16 cellular contexts compared by ENCODE assay signal in genomic region chr17:81272616-81273015, GRCh38. TPM values are rescaled to one million over a fixed set of nuclear protein-coding genes. Genes with fewer than 3 reads are reported as not detected.
DNase-seq lines count a peak whose midpoint lies in the region; ATAC-seq, FAIRE-seq and TF ChIP-seq lines count a peak whose summit lies in the region.
"Had no signal": no experiment of that assay in that cellular context is flagged by ENCODE, and none has a peak within 500 bp of the region (broad histone marks: within the 10 kb centered on the region; RNA-seq: fewer than 3 reads in every experiment).

No MANE protein-coding gene starts in this region.

- TF ChIP-seq POLR2A in NB4 (IDR thresholded peaks at IDR 0.05; ENCODE audit: extremely low read depth, insufficient read length), result no peak

- H3K27me3 Mint-ChIP-seq in activated naive CD8-positive, alpha-beta T cell treated with anti-CD3 and anti-CD28 coated beads, Interleukin-2, amount 10 ng/mL, durations not matched to agents 7 days and 5 days, result no peaks in the 10 kb centered on the region
- no peaks in the 10 kb centered on the region for H3K27me3 Mint-ChIP-seq in activated naive CD8-positive, alpha-beta T cell treated with anti-CD3 and anti-CD28 coated beads for 36 hours
- H3K27me3 Mint-ChIP-seq in astrocyte (ENCODE audit: low read depth, unreplicated experiment), result no peaks in the 10 kb centered on the region
- peaks cover 2% of the 10 kb centered on the region for H3K27me3 Mint-ChIP-seq in GM23338 (ENCODE audit: insufficient read depth, low read depth, poor library complexity)
- H3K27me3 Mint-ChIP-seq: naive B cell had no signal

- H3K4me3 Mint-ChIP-seq in activated naive CD8-positive, alpha-beta T cell treated with anti-CD3 and anti-CD28 coated beads, Interleukin-2, amount 10 ng/mL, durations not matched to agents 7 days and 5 days, result no peak overlapping the region
- no peak overlapping the region for H3K4me3 Mint-ChIP-seq in activated naive CD8-positive, alpha-beta T cell treated with anti-CD3 and anti-CD28 coated beads for 36 hours
- H3K4me3 Mint-ChIP-seq in astrocyte (ENCODE audit: unreplicated experiment) (no peak overlapping the region), GM23338 (no peak overlapping the region)

- H3K9me3 Mint-ChIP-seq in activated naive CD8-positive, alpha-beta T cell treated with anti-CD3 and anti-CD28 coated beads, Interleukin-2, amount 10 ng/mL, durations not matched to agents 7 days and 5 days, result no peaks in the 10 kb centered on the region
- H3K9me3 Mint-ChIP-seq in activated naive CD8-positive, alpha-beta T cell treated with anti-CD3 and anti-CD28 coated beads for 36 hours, result no peaks in the 10 kb centered on the region
- H3K9me3 Mint-ChIP-seq in astrocyte (ENCODE audit: unreplicated experiment) (no peaks in the 10 kb centered on the region), GM23338 (no peaks in the 10 kb centered on the region)
- H3K9me3 Mint-ChIP-seq: naive B cell had no signal

- FAIRE-seq in astrocyte (lab: Jason Lieb, UNC), result no peak
- peak; percentile 17 for FAIRE-seq in urothelium cell line (lab: Jason Lieb, UNC)

- H4K20me1 ChIP-seq in astrocyte (ENCODE audit: insufficient read depth, low read length) (peaks cover 20% of the 10 kb centered on the region), GM23338 (replicated peaks; ENCODE audit: insufficient read depth) (no peaks in the 10 kb centered on the region; the same call in none of the 2 replicates)

- ATAC-seq in activated naive CD8-positive, alpha-beta T cell treated with anti-CD3 and anti-CD28 coated beads, Interleukin-2, amount 10 ng/mL, durations not matched to agents 7 days and 5 days (ENCODE audit: low read depth), result no peak
- no peak for ATAC-seq in GM23338
- ATAC-seq: Panc1 had no signal

- no peaks in the 10 kb centered on the region for H3K4me1 ChIP-seq in astrocyte (ENCODE audit: insufficient read depth, low read length)
- no peaks in the 10 kb centered on the region for H3K4me1 ChIP-seq in GM23338 (ENCODE audit: insufficient read depth)
- H3K4me1 ChIP-seq: ascending aorta had no signal

- peak overlapping the region; percentile 80 for H3K27ac Mint-ChIP-seq in activated naive CD8-positive, alpha-beta T cell treated with anti-CD3 and anti-CD28 coated beads, Interleukin-2, amount 10 ng/mL, durations not matched to agents 7 days and 5 days
- no peak overlapping the region for H3K27ac Mint-ChIP-seq in activated naive CD8-positive, alpha-beta T cell treated with anti-CD3 and anti-CD28 coated beads for 36 hours
- H3K27ac Mint-ChIP-seq in astrocyte (ENCODE audit: unreplicated experiment) (peak overlapping the region; percentile 20), GM23338 (no peak overlapping the region; the same call in 1 of the 2 replicates)
- H3K27ac Mint-ChIP-seq: naive B cell had no signal

- no peak overlapping the region for H3K9ac ChIP-seq in astrocyte (ENCODE audit: low read length)

- peaks cover 16% of the 10 kb centered on the region for H3K36me3 Mint-ChIP-seq in activated naive CD8-positive, alpha-beta T cell treated with anti-CD3 and anti-CD28 coated beads, Interleukin-2, amount 10 ng/mL, durations not matched to agents 7 days and 5 days
- H3K36me3 Mint-ChIP-seq in activated naive CD8-positive, alpha-beta T cell treated with anti-CD3 and anti-CD28 coated beads for 36 hours, result peaks cover 14% of the 10 kb centered on the region
- H3K36me3 Mint-ChIP-seq in astrocyte (ENCODE audit: low read depth, unreplicated experiment) (peaks cover 40% of the 10 kb centered on the region), GM23338 (ENCODE audit: low read depth) (peaks cover 30% of the 10 kb centered on the region)

- H3K27me3 ChIP-seq in astrocyte (ENCODE audit: insufficient read depth, low read length) (no peaks in the 10 kb centered on the region), GM23338 (ENCODE audit: insufficient read depth) (no peaks in the 10 kb centered on the region)
- H3K27me3 ChIP-seq: ascending aorta had no signal

- H3K36me3 ChIP-seq in astrocyte (ENCODE audit: insufficient read depth, low read length), result peaks cover 10% of the 10 kb centered on the region
- no peaks in the 10 kb centered on the region for H3K36me3 ChIP-seq in GM23338 (ENCODE audit: insufficient read depth)

- H3K9me3 ChIP-seq in astrocyte (ENCODE audit: insufficient read depth, low read depth, low read length), result no peaks in the 10 kb centered on the region
- H3K9me3 ChIP-seq: ascending aorta had no signal

- H3K27ac ChIP-seq in astrocyte (ENCODE audit: low read depth, low read length), result no peak overlapping the region
- H3K27ac ChIP-seq in GM23338 (ENCODE audit: low read depth), result no peak overlapping the region
- H3K27ac ChIP-seq: ascending aorta had no signal

- H3K4me3 ChIP-seq in NB4 (ENCODE audit: low read depth, low read length), result no peak overlapping the region
- no peak overlapping the region for H3K4me3 ChIP-seq in astrocyte (ENCODE audit: insufficient read depth, low read depth, low read length)
- H3K4me3 ChIP-seq in GM23338, result no peak overlapping the region
- H3K4me3 ChIP-seq: ascending aorta had no signal

- no peak overlapping the region for H3K4me2 ChIP-seq in astrocyte (ENCODE audit: low read length)
- H3K4me2 ChIP-seq in GM23338, result no peak overlapping the region

- POLR2A ChIA-PET in activated naive CD8-positive, alpha-beta T cell treated with anti-CD3 and anti-CD28 coated beads, Interleukin-2, amount 10 ng/mL, durations not matched to agents 7 days and 5 days (lab: Charles Lee), result no interaction called here

- DNase-seq in activated naive CD8-positive, alpha-beta T cell treated with anti-CD3 and anti-CD28 coated beads, Interleukin-2, amount 10 ng/mL, durations not matched to agents 7 days and 5 days, result no peak
- no peak for DNase-seq in activated naive CD8-positive, alpha-beta T cell treated with anti-CD3 and anti-CD28 coated beads for 36 hours
- DNase-seq in NB4 (ENCODE audit: low read depth), result peak; percentile 81
- DNase-seq in astrocyte (ENCODE audit: low read depth), result no peak
- no peak for DNase-seq in urothelium cell line (ENCODE audit: low spot score)
- no peak for DNase-seq in NCI-H187 treated with DMSO at 0.1 percent for 48 hours (lab: John Stamatoyannopoulos, UW)
- DNase-seq in GM23338 (ENCODE audit: low spot score), result no peak
- DNase-seq: activated CD4-positive, CD25-positive, alpha-beta regulatory T cell; DMS53; foreskin melanocyte; KG1; naive B cell; NCI-H146; NCI-H524 had no signal

- H3K4me1 Mint-ChIP-seq in activated naive CD8-positive, alpha-beta T cell treated with anti-CD3 and anti-CD28 coated beads, Interleukin-2, amount 10 ng/mL, durations not matched to agents 7 days and 5 days, result peaks cover 5% of the 10 kb centered on the region
- H3K4me1 Mint-ChIP-seq in activated naive CD8-positive, alpha-beta T cell treated with anti-CD3 and anti-CD28 coated beads for 36 hours, result peaks cover under 1% of the 10 kb centered on the region
- H3K4me1 Mint-ChIP-seq in astrocyte (ENCODE audit: low read depth, unreplicated experiment), result no peaks in the 10 kb centered on the region
- no peaks in the 10 kb centered on the region for H3K4me1 Mint-ChIP-seq in GM23338

- TF ChIP-seq CTCF in NB4 (IDR thresholded peaks at IDR 0.05; ENCODE audit: low read depth, low read length) (no peak), astrocyte (IDR thresholded peaks at IDR 0.05; ENCODE audit: insufficient read depth, low read depth, low read length) (no peak), GM23338 (conservative IDR thresholded peaks at IDR 0.05; ENCODE audit: low read depth in 2 of 2) (no peak)

- H2AFZ ChIP-seq in astrocyte (ENCODE audit: low read depth, low read length), result no peak overlapping the region
- H2AFZ ChIP-seq in GM23338, result no peak overlapping the region

- H3K79me2 ChIP-seq in astrocyte (ENCODE audit: insufficient read depth, low read length) (no peaks in the 10 kb centered on the region), GM23338 (replicated peaks; ENCODE audit: insufficient read depth) (no peaks in the 10 kb centered on the region)

- H3F3A ChIP-seq in GM23338 (replicated peaks; ENCODE audit: low read depth), result no peaks in the 10 kb centered on the region

- no peaks in the 10 kb centered on the region for H3K9me2 ChIP-seq in GM23338 (ENCODE audit: insufficient read depth)

TF ChIP-seq in GM23338, 12 proteins besides CTCF, POLR2A, EP300 and RAD21 (continues in another document):
- no peak for TF ChIP-seq NANOG (IDR thresholded peaks at IDR 0.05; ENCODE audit: borderline replicate concordance)

RNA-seq across cellular contexts. Expression of gene SLC38A10, which starts 22.5 kb away (rescaled TPM):
- total RNA-seq in activated naive CD8-positive, alpha-beta T cell treated with anti-CD3 and anti-CD28 coated beads, Interleukin-2, amount 10 ng/mL, durations not matched to agents 7 days and 5 days, result 10 to 100 TPM; 68.0 to 71.3 TPM
- 10 to 100 TPM; 35.7 to 38.7 TPM for total RNA-seq in activated naive CD8-positive, alpha-beta T cell treated with anti-CD3 and anti-CD28 coated beads for 36 hours
- total RNA-seq in astrocyte, result 71.4 and 80.3 TPM in 2 replicates
- total RNA-seq in GM23338 (2014; rRNA removed; shearing (Covaris generic)), result 51.7 and 55.8 TPM in 2 replicates
- 17.1 and 18.3 TPM in 2 replicates for polyA plus RNA-seq in GM23338 (2016; fragmentation: Nextera tagmentation; extraction: Ambion mirVana)

RNA-seq across cellular contexts. Expression of gene NDUFAF8, which starts 33.5 kb away (rescaled TPM):
- total RNA-seq in activated naive CD8-positive, alpha-beta T cell treated with anti-CD3 and anti-CD28 coated beads, Interleukin-2, amount 10 ng/mL, durations not matched to agents 7 days and 5 days, result 10 to 100 TPM; 33.0 to 44.6 TPM
- 100 to 1,000 TPM in 1 of 2 experiments, 10 to 100 TPM in 1; 97.2 to 102 TPM for total RNA-seq in activated naive CD8-positive, alpha-beta T cell treated with anti-CD3 and anti-CD28 coated beads for 36 hours
- total RNA-seq in astrocyte, result 52.6 and 67.2 TPM in 2 replicates
- 17.9 and 21.5 TPM in 2 replicates for total RNA-seq in GM23338 (2014; rRNA removed; shearing (Covaris generic))
- 156 and 175 TPM in 2 replicates for polyA plus RNA-seq in GM23338 (2016; fragmentation: Nextera tagmentation; extraction: Ambion mirVana)

RNA-seq across cellular contexts. Expression of gene TEPSIN, which starts 33.8 kb away (rescaled TPM):
- 10 to 100 TPM; 71.1 to 78.8 TPM for total RNA-seq in activated naive CD8-positive, alpha-beta T cell treated with anti-CD3 and anti-CD28 coated beads, Interleukin-2, amount 10 ng/mL, durations not matched to agents 7 days and 5 days
- 10 to 100 TPM; 25.9 to 31.7 TPM for total RNA-seq in activated naive CD8-positive, alpha-beta T cell treated with anti-CD3 and anti-CD28 coated beads for 36 hours
- 26.4 and 28.7 TPM in 2 replicates for total RNA-seq in astrocyte
- total RNA-seq in GM23338 (2014; rRNA removed; shearing (Covaris generic)), result 25.3 and 37.5 TPM in 2 replicates
- polyA plus RNA-seq in GM23338 (2016; fragmentation: Nextera tagmentation; extraction: Ambion mirVana), result 4.4 and 5.5 TPM in 2 replicates

RNA-seq across cellular contexts. Expression of gene CEP131, which starts 49.9 kb away (rescaled TPM):
- total RNA-seq in activated naive CD8-positive, alpha-beta T cell treated with anti-CD3 and anti-CD28 coated beads, Interleukin-2, amount 10 ng/mL, durations not matched to agents 7 days and 5 days, result 10 to 100 TPM; 18.4 to 20.7 TPM
- 10 to 100 TPM in 1 of 2 experiments, 1 to 10 TPM in 1; 8.6 to 10.2 TPM for total RNA-seq in activated naive CD8-positive, alpha-beta T cell treated with anti-CD3 and anti-CD28 coated beads for 36 hours
- 5.8 and 5.9 TPM in 2 replicates for total RNA-seq in astrocyte
- total RNA-seq in GM23338 (2014; rRNA removed; shearing (Covaris generic)), result 29.0 and 35.5 TPM in 2 replicates
- 26.8 and 29.4 TPM in 2 replicates for polyA plus RNA-seq in GM23338 (2016; fragmentation: Nextera tagmentation; extraction: Ambion mirVana)

Comparison
In these comparisons a context has a peak if more than half of its experiments do, and no peak if none do; other contexts are left out.
1. H3K27ac Mint-ChIP-seq: peak in activated naive CD8-positive, alpha-beta T cell treated with anti-CD3 and anti-CD28 coated beads, Interleukin-2, amount 10 ng/mL, durations not matched to agents 7 days and 5 days (single experiment) and astrocyte (single experiment); none in activated naive CD8-positive, alpha-beta T cell treated with anti-CD3 and anti-CD28 coated beads for 36 hours (single experiment) and GM23338 (single experiment).